ENCODE assay signal across 14 cellular contexts in the genomic region with DNA sequence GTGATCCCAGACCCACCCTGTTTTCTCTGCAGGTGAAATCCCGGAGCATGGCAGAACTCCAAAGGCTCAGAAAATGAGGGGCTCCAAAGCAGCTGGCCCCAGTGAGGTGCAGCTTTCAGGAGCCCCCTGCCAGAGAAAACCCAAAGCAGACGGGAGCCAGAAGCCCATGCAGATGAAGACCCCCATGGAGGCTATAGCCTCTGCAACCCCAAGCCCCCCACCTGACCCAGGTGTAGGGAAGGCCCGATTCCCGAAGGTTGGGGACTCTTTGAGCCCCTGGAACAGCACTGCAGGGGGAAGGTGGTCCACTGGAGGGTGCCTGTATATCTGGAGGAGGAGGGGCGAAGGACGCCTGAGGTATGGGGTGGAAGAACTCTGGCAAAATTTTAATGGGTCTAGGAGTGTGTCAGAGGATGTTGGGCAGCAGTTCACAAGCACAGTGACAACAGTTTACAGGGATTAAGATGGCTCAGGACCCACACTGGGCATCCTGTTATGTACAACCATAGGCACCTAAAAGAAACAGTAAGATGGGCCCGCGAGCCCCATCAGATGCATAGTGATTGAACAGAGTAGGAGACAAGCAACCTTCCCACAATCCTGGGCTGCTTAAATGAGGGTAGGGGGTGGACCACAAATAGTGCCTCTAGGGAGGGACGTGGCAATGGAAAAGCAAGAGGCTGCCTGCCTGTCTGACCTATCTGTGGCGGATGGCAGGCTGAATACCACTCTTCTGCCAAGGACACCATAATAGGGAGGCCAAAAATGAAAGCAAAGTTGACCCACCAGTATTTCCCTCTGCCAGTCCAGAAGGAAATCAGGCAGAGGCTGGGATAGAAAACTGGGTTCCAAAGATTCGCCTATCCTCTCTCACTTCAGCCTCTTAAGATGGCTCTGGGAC. TPM values are rescaled to one million over a fixed set of nuclear protein-coding genes. Genes with fewer than 3 reads are reported as not detected.
DNase-seq lines count a peak whose midpoint lies in the region; ATAC-seq, FAIRE-seq and TF ChIP-seq lines count a peak whose summit lies in the region.
"Had no signal": no experiment of that assay in that cellular context is flagged by ENCODE, and none has a peak within 500 bp of the region (broad histone marks: within the 10 kb centered on the region; RNA-seq: fewer than 3 reads in every experiment).

No MANE protein-coding gene starts in this region.

- H3K79me2 ChIP-seq in fibroblast of lung (ENCODE audit: control insufficient read depth, insufficient read depth, low read length) (no peaks in the 10 kb centered on the region), parathyroid adenoma (no peaks in the 10 kb centered on the region)

- no peak for DNase-seq in stimulated activated naive CD8-positive, alpha-beta T cell treated with anti-CD3 and anti-CD28 coated beads, Interleukin-15, amount 100 ng/mL, for 72 hours
- no peak for DNase-seq in stimulated activated naive CD8-positive, alpha-beta T cell treated with anti-CD3 and anti-CD28 coated beads, Interleukin-15, Interleukin-2, amounts not matched to agents 100 U/mL and 50 U/mL, for 24 hours
- no peak for DNase-seq in fibroblast of lung (ENCODE audit: low read depth in 2 of 2)
- no peak for DNase-seq in SW 1271 (lab: John Stamatoyannopoulos, UW)
- DNase-seq in nucleus accumbens (lab: John Stamatoyannopoulos, UW) = no peak
- no peak for DNase-seq in GM12891 (ENCODE audit: insufficient read length, low spot score)
- DNase-seq in SIG-M5 treated with dmso at 0.1 percent for 504 hours (lab: John Stamatoyannopoulos, UW; ENCODE audit: unreplicated experiment) = no peak
- DNase-seq: activated CD4-positive, alpha-beta T cell treated with anti-CD3 and anti-CD28 coated beads, Interleukin-2, amount 10 ng/mL, durations not matched to agents 24 days and 14 days; activated naive CD8-positive, alpha-beta T cell treated with anti-CD3 and anti-CD28 coated beads, Interleukin-2, amount 10 ng/mL, durations not matched to agents 7 days and 5 days; NCI-H1436; NCI-H345; SIG-M5 had no signal

- no peak for FAIRE-seq in GM12891 (lab: Jason Lieb, UNC)
- FAIRE-seq: bronchial epithelial cell had no signal

- no peaks in the 10 kb centered on the region for H3K27me3 Mint-ChIP-seq in stimulated activated naive CD8-positive, alpha-beta T cell treated with anti-CD3 and anti-CD28 coated beads, Interleukin-15, amount 100 ng/mL, for 72 hours
- H3K27me3 Mint-ChIP-seq: activated CD4-positive, alpha-beta T cell treated with anti-CD3 and anti-CD28 coated beads, Interleukin-2, amount 10 ng/mL, durations not matched to agents 24 days and 14 days; activated naive CD8-positive, alpha-beta T cell treated with anti-CD3 and anti-CD28 coated beads, Interleukin-2, amount 10 ng/mL, durations not matched to agents 7 days and 5 days had no signal

- H3K27ac ChIP-seq in fibroblast of lung (ENCODE audit: insufficient read depth, low read length) (no peak overlapping the region), parathyroid adenoma (no peak overlapping the region)

- no peaks in the 10 kb centered on the region for H3K9me3 ChIP-seq in fibroblast of lung (ENCODE audit: control insufficient read depth, insufficient read depth, low read depth, low read length)
- no peaks in the 10 kb centered on the region for H3K9me3 ChIP-seq in parathyroid adenoma (ENCODE audit: control insufficient read depth, low read length)

- H3K27ac Mint-ChIP-seq in stimulated activated naive CD8-positive, alpha-beta T cell treated with anti-CD3 and anti-CD28 coated beads, Interleukin-15, amount 100 ng/mL, for 72 hours = no peak overlapping the region
- H3K27ac Mint-ChIP-seq: activated CD4-positive, alpha-beta T cell treated with anti-CD3 and anti-CD28 coated beads, Interleukin-2, amount 10 ng/mL, durations not matched to agents 24 days and 14 days; activated naive CD8-positive, alpha-beta T cell treated with anti-CD3 and anti-CD28 coated beads, Interleukin-2, amount 10 ng/mL, durations not matched to agents 7 days and 5 days had no signal

- H3K4me1 ChIP-seq in fibroblast of lung (ENCODE audit: control insufficient read depth, extremely low read depth, insufficient read depth, low read length) = no peaks in the 10 kb centered on the region
- H3K4me1 ChIP-seq in parathyroid adenoma = peaks cover 2% of the 10 kb centered on the region

- peaks cover under 1% of the 10 kb centered on the region for H3K27me3 ChIP-seq in fibroblast of lung (ENCODE audit: control insufficient read depth, insufficient read depth, low read length)
- H3K27me3 ChIP-seq in parathyroid adenoma (ENCODE audit: control insufficient read depth, insufficient read depth, low read length) = no peaks in the 10 kb centered on the region

- no peak overlapping the region for H3K4me3 Mint-ChIP-seq in stimulated activated naive CD8-positive, alpha-beta T cell treated with anti-CD3 and anti-CD28 coated beads, Interleukin-15, amount 100 ng/mL, for 72 hours
- H3K4me3 Mint-ChIP-seq: activated CD4-positive, alpha-beta T cell treated with anti-CD3 and anti-CD28 coated beads, Interleukin-2, amount 10 ng/mL, durations not matched to agents 24 days and 14 days; activated naive CD8-positive, alpha-beta T cell treated with anti-CD3 and anti-CD28 coated beads, Interleukin-2, amount 10 ng/mL, durations not matched to agents 7 days and 5 days had no signal

- H3K36me3 ChIP-seq in fibroblast of lung (ENCODE audit: control insufficient read depth, insufficient read depth, low read length) = no peaks in the 10 kb centered on the region
- H3K36me3 ChIP-seq in parathyroid adenoma (ENCODE audit: control insufficient read depth, insufficient read depth, low read length) = no peaks in the 10 kb centered on the region

- H3K9me3 Mint-ChIP-seq in stimulated activated naive CD8-positive, alpha-beta T cell treated with anti-CD3 and anti-CD28 coated beads, Interleukin-15, amount 100 ng/mL, for 72 hours = peaks cover 0 to 3% of the 10 kb centered on the region in 2 donors
- H3K9me3 Mint-ChIP-seq: activated naive CD8-positive, alpha-beta T cell treated with anti-CD3 and anti-CD28 coated beads, Interleukin-2, amount 10 ng/mL, durations not matched to agents 7 days and 5 days had no signal

- no peaks in the 10 kb centered on the region for H4K20me1 ChIP-seq in fibroblast of lung (ENCODE audit: control insufficient read depth, extremely low read depth, insufficient read depth, low read length)

- H3K9ac ChIP-seq in fibroblast of lung (ENCODE audit: insufficient read depth, low read length) (no peak overlapping the region), parathyroid adenoma (no peak overlapping the region)

- peaks cover 18% of the 10 kb centered on the region for H3K4me1 Mint-ChIP-seq in stimulated activated naive CD8-positive, alpha-beta T cell treated with anti-CD3 and anti-CD28 coated beads, Interleukin-15, amount 100 ng/mL, for 72 hours

- peak; percentile 30 for ATAC-seq in stimulated activated naive CD8-positive, alpha-beta T cell treated with anti-CD3 and anti-CD28 coated beads, Interleukin-15, amount 100 ng/mL, for 72 hours
- ATAC-seq in stimulated activated naive CD8-positive, alpha-beta T cell treated with anti-CD3 and anti-CD28 coated beads, Interleukin-15, Interleukin-2, amounts not matched to agents 100 U/mL and 50 U/mL, for 24 hours = no peak

- H3K4me2 ChIP-seq in fibroblast of lung (ENCODE audit: extremely low read depth, insufficient read depth, low read length) = peak overlapping the region; percentile 63
- H3K4me2 ChIP-seq in parathyroid adenoma (ENCODE audit: low read length) = no peak overlapping the region

- TF ChIP-seq POLR2A in GM12891 (IDR thresholded peaks at IDR 0.05; ENCODE audit: low read depth, low read length) = no peak

- TF ChIP-seq CTCF in fibroblast of lung (conservative IDR thresholded peaks at IDR 0.05 in 1 of 2, IDR thresholded peaks at IDR 0.05 in 1 of 2; ENCODE audit: low read depth in 1 of 2, low read length in 2 of 2) (no peak), parathyroid adenoma (IDR thresholded peaks at IDR 0.05) (no peak)

- peak overlapping the region in 1 of 4 experiments; percentile 3 for H3K4me3 ChIP-seq in fibroblast of lung (replicated peaks in 1 of 4; ENCODE audit: control extremely low read depth in 1 of 4, insufficient read depth in 1 of 4, low read depth in 3 of 4, low read length in 4 of 4)
- no peak overlapping the region for H3K4me3 ChIP-seq in parathyroid adenoma (ENCODE audit: low read depth, low read length)

- H2AFZ ChIP-seq in fibroblast of lung (ENCODE audit: low read length) (peak overlapping the region; percentile 36), parathyroid adenoma (peak overlapping the region; percentile 70)

TF ChIP-seq in GM12891, 5 proteins besides CTCF, POLR2A, EP300 and RAD21:
- no peak for TF ChIP-seq SPI1 (IDR thresholded peaks at IDR 0.05; ENCODE audit: low read depth, low read length)
- no peak for TF ChIP-seq TAF1 (IDR thresholded peaks at IDR 0.05; ENCODE audit: low read depth, low read length)
- TF ChIP-seq POU2F2 (IDR thresholded peaks at IDR 0.05; ENCODE audit: low read depth, low read length) = no peak
- TF ChIP-seq PAX5 (IDR thresholded peaks at IDR 0.05; ENCODE audit: insufficient read depth, low read length, severe bottlenecking) = no peak
- TF ChIP-seq POLR2AphosphoS5 (IDR thresholded peaks at IDR 0.05; ENCODE audit: low read depth, low read length) = no peak

RNA-seq across cellular contexts. Expression of a gene that starts 16.4 kb away (rescaled TPM):
- 430 and 615 TPM in 2 replicates for total RNA-seq in fibroblast of lung
- 421 and 591 TPM in 2 replicates for polyA plus RNA-seq in fibroblast of lung
- polyA plus RNA-seq in fibroblast of lung (2012) = 503 and 689 TPM in 2 replicates
- polyA minus RNA-seq in fibroblast of lung (ENCODE audit: low replicate concordance) = 567 and 955 TPM in 2 replicates
- 409 TPM for polyA plus RNA-seq in GM12891 (2012; ENCODE audit: low read depth, missing spikeins)

RNA-seq across cellular contexts. Expression of a gene that starts 49.9 kb away (rescaled TPM):
- 4.0 and 6.4 TPM in 2 replicates for total RNA-seq in fibroblast of lung
- 1.5 and 2.3 TPM in 2 replicates for polyA plus RNA-seq in fibroblast of lung
- 1.1 and 1.9 TPM in 2 replicates for polyA plus RNA-seq in fibroblast of lung (2012)
- 2.8 TPM in 1 of 2 replicates, not detected in the other for polyA minus RNA-seq in fibroblast of lung (ENCODE audit: low replicate concordance)
- polyA plus RNA-seq in GM12891 (2012; ENCODE audit: low read depth, missing spikeins) = 37.1 TPM
